In the genomic region with DNA sequence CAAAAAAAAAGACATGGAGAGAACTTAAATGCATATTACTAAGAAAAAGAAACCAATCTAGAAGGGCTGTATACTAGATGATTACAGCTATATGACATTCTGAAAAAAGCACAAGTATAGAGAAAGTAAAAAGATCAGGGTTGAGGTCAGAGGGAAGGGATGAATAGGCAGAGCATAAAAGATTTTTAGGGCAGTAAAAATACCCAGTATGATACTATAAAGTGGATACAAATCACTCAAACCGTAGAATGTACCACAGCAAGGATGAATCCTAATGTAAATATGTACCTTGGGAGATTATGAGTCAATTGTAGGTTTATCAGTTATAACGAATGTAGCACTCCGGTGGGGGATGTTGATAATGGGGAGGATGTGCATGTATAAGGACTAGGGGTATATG, we compare ENCODE assay signal across 25 cellular contexts.
"Had no signal": no experiment of that assay in that cellular context is flagged by ENCODE, and none has a peak within 500 bp of the region (broad histone marks: within the 10 kb centered on the region; RNA-seq: fewer than 3 reads in every experiment).

No MANE protein-coding gene starts in this region.

- H3K36me3 ChIP-seq: left lung, lower lobe of right lung, pancreas, prostate gland, suprapubic skin, tibial nerve, uterus had no signal

- FAIRE-seq: islet of Langerhans, kidney, pancreas had no signal

- H3K4me1 ChIP-seq: prostate gland, uterus had no signal

- H3K27ac ChIP-seq: left lung, lower lobe of right lung, pancreas, prostate gland, skin epidermis, suprapubic skin, tibial nerve, uterus had no signal

- H3K27me3 ChIP-seq: left lung, pancreas, suprapubic skin, tibial nerve, uterus had no signal

- DNase-seq: immature natural killer cell; kidney; left colon; left lung; lower lobe of right lung; mammary epithelial cell; mesenchymal stem cell; naive thymus-derived CD8-positive, alpha-beta T cell; nucleus accumbens; pancreas; posterior cingulate gyrus; retina; right cardiac atrium; stimulated activated CD4-positive, alpha-beta T cell treated with anti-CD3 and anti-CD28 coated beads, Interleukin-12 subunit alpha, Interleukin-12 subunit beta, amount 100 ng/mL, for 4 hours; stimulated activated CD4-positive, alpha-beta T cell treated with anti-CD3 and anti-CD28 coated beads, Interleukin-15, amount 100 ng/mL, for 24 hours; stimulated activated CD4-positive, alpha-beta T cell treated with anti-CD3 and anti-CD28 coated beads, Interleukin-2, amount 100 ng/mL, for 24 hours; stimulated activated CD4-positive, alpha-beta T cell treated with anti-CD3 and anti-CD28 coated beads, Interleukin-4, amount 100 ng/mL, for 1 hour; stimulated activated naive CD4-positive, alpha-beta T cell; uterus had no signal

- ATAC-seq: left colon; left lung; lower lobe of right lung; naive thymus-derived CD8-positive, alpha-beta T cell; pancreas; right cardiac atrium; sciatic nerve had no signal

- H3K4me3 ChIP-seq: left lung, lower lobe of right lung, pancreas, prostate gland, skin epidermis, suprapubic skin, tibial nerve, uterus had no signal

- H3K9me3 ChIP-seq: left lung, lower lobe of right lung, pancreas, prostate gland, suprapubic skin, tibial nerve, uterus had no signal
